ENCODE assay signal across 9 cellular contexts in genomic region chr20:253447-253846, GRCh38. TPM values are rescaled to one million over a fixed set of nuclear protein-coding genes. Genes with fewer than 3 reads are reported as not detected.
"Had no signal": no experiment of that assay in that cellular context is flagged by ENCODE, and none has a peak within 500 bp of the region (broad histone marks: within the 10 kb centered on the region; RNA-seq: fewer than 3 reads in every experiment).

No MANE protein-coding gene starts in this region.

RNA-seq across cellular contexts. Expression of gene DEFB132, which starts 4.1 kb away (rescaled TPM):
- total RNA-seq: LHCN-M2, MCF 10A, NCI-H460, OCI-LY7, PC-9, Right ventricle myocardium inferior, RPMI7951, SJCRH30, SK-MEL-5 had no signal

RNA-seq across cellular contexts. Expression of gene DEFB129, which starts 26.4 kb away (rescaled TPM):
- total RNA-seq: LHCN-M2, MCF 10A, NCI-H460, OCI-LY7, PC-9, Right ventricle myocardium inferior, RPMI7951, SJCRH30, SK-MEL-5 had no signal
